14 cellular contexts compared by ENCODE assay signal in the genomic region with DNA sequence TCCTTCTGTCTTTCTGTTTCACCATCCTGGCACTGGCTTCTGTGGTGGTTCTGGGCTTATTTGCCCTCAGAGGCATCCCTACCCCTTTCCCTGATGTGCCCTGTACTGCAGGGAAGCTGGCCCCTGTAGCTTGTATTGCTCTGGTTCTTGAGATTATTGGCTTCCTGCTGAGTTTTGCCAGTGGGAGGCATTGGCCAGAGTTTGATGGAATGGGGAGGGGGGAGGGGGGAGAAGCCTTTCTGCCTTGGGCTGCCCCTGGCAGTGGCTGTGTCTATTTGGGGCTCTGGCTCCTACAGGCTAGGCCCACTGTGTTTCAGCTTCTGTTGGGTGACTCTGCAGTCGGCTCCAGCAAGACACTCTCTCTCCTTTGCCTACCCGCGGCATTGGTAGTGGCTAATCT. TPM values are rescaled to one million over a fixed set of nuclear protein-coding genes. Genes with fewer than 3 reads are reported as not detected.
"Had no signal": no experiment of that assay in that cellular context is flagged by ENCODE, and none has a peak within 500 bp of the region (broad histone marks: within the 10 kb centered on the region; RNA-seq: fewer than 3 reads in every experiment).

No MANE protein-coding gene starts in this region.

- H3K27ac ChIP-seq: left ventricle myocardium inferior, prostate gland, right lobe of liver, upper lobe of left lung had no signal

- H3K4me2 ChIP-seq: smooth muscle cell had no signal

- H3K36me3 ChIP-seq: left ventricle myocardium inferior, prostate gland, right lobe of liver, upper lobe of left lung had no signal

- H3K4me1 ChIP-seq: prostate gland, right lobe of liver had no signal

- H3K9me3 ChIP-seq: left ventricle myocardium inferior, prostate gland, right lobe of liver, upper lobe of left lung had no signal

- H3K4me3 ChIP-seq: left ventricle myocardium inferior, prostate gland, right lobe of liver, smooth muscle cell, upper lobe of left lung had no signal

- ATAC-seq: right lobe of liver had no signal

- DNase-seq: activated CD4-positive, alpha-beta memory T cell treated with anti-CD3 and anti-CD28 coated beads, Interleukin-2, amount 10 ng/mL, durations not matched to agents 7 days and 5 days; activated CD4-positive, alpha-beta T cell treated with anti-CD3 and anti-CD28 coated beads for 4 hours; activated naive CD4-positive, alpha-beta T cell treated with anti-CD3 and anti-CD28 coated beads, Interleukin-2, amount 10 ng/mL, durations not matched to agents 7 days and 5 days; activated T-cell treated with anti-CD3 and anti-CD28 coated beads, Interleukin-2, amount 50 U/mL, for 24 hours; dermis blood vessel endothelial cell; head of caudate nucleus; left ventricle myocardium inferior; right lobe of liver; stimulated activated CD4-positive, alpha-beta T cell treated with anti-CD3 and anti-CD28 coated beads, Interleukin-4, amount 100 ng/mL, for 4 hours; stimulated activated CD8-positive, alpha-beta memory T cell treated with anti-CD3 and anti-CD28 coated beads, Interleukin-4, amount 100 ng/mL, for 48 hours; upper lobe of left lung had no signal

- H3K27me3 ChIP-seq: right lobe of liver, upper lobe of left lung had no signal

RNA-seq across cellular contexts. Expression of a gene that starts 41.6 kb away (rescaled TPM):
- total RNA-seq: activated CD4-positive, alpha-beta memory T cell treated with anti-CD3 and anti-CD28 coated beads, Interleukin-2, amount 10 ng/mL, durations not matched to agents 7 days and 5 days; natural killer cell treated with Interleukin-12 subunit alpha and Interleukin-12 subunit beta and Interleukin-15 and Interleukin-18, amount 100 ng/mL, for 72 hours had no signal
